19 cellular contexts compared by ENCODE assay signal in genomic region chr17:73384926-73385325, GRCh38.
"Had no signal": no experiment of that assay in that cellular context is flagged by ENCODE, and none has a peak within 500 bp of the region (broad histone marks: within the 10 kb centered on the region; RNA-seq: fewer than 3 reads in every experiment).

No MANE protein-coding gene starts in this region.

- H3K4me3 Mint-ChIP-seq: naive thymus-derived CD4-positive, alpha-beta T cell; nephron progenitor cell; type B pancreatic cell had no signal

- H3K27me3 ChIP-seq: pancreas, suprapubic skin, thyroid gland had no signal

- H3K9me3 Mint-ChIP-seq: naive thymus-derived CD4-positive, alpha-beta T cell; nephron progenitor cell; type B pancreatic cell had no signal

- H3K27ac Mint-ChIP-seq: progenitor cell of endocrine pancreas, type B pancreatic cell had no signal

- H3K27ac ChIP-seq: coronary artery, pancreas, suprapubic skin, thyroid gland had no signal

- H3K9me3 ChIP-seq: pancreas, suprapubic skin, thyroid gland had no signal

- H3K36me3 ChIP-seq: pancreas, thyroid gland had no signal

- H3K27me3 Mint-ChIP-seq: naive thymus-derived CD4-positive, alpha-beta T cell; type B pancreatic cell had no signal

- H3K4me3 ChIP-seq: coronary artery, pancreas, suprapubic skin, thyroid gland had no signal

- H3K4me1 Mint-ChIP-seq: naive thymus-derived CD4-positive, alpha-beta T cell had no signal

- DNase-seq: effector CD4-positive, alpha-beta T cell; foreskin melanocyte; head of caudate nucleus; hippocampal formation; left colon; mammary epithelial cell; naive thymus-derived CD4-positive, alpha-beta T cell; nephron progenitor cell; nucleus accumbens; small intestine; stimulated activated CD4-positive, alpha-beta T cell treated with anti-CD3 and anti-CD28 coated beads, Interleukin-12 subunit alpha, Interleukin-12 subunit beta, amount 100 ng/mL, for 4 hours; stimulated activated naive CD4-positive, alpha-beta T cell treated with Interleukin-2 at 50 U/mL for 16 hours; thyroid gland had no signal

- H3K36me3 Mint-ChIP-seq: type B pancreatic cell had no signal

- ATAC-seq: left colon; naive thymus-derived CD4-positive, alpha-beta T cell; pancreas; right cardiac atrium had no signal

- H3K4me1 ChIP-seq: pancreas, suprapubic skin, thyroid gland had no signal
